In genomic region chr2:6864938-6865345, GRCh38 we compare ENCODE assay signal across 7 cellular contexts. TPM values are rescaled to one million over a fixed set of nuclear protein-coding genes. Genes with fewer than 3 reads are reported as not detected.
A peak's percentile ranks its signal among the peaks of the same experiment; 100 is the strongest.
DNase-seq lines count a peak whose midpoint lies in the region; ATAC-seq, FAIRE-seq and TF ChIP-seq lines count a peak whose summit lies in the region.

No MANE protein-coding gene starts in this region.

- H3K9me3 ChIP-seq in esophagus squamous epithelium: peaks cover 0 to 6% (median 0%) of the 10 kb centered on the region in 3 donors

- TF ChIP-seq POLR2A in esophagus squamous epithelium (IDR thresholded peaks at IDR 0.05): no peak

- FAIRE-seq in GM19239 (lab: Jason Lieb, UNC): no peak

- WGBS in esophagus squamous epithelium, 2 donors: 25% methylated on average over 4 of the region's 36 CpGs; no CpG with 5 or more reads in 1 of the 2 donors

- H3K27ac ChIP-seq in esophagus squamous epithelium: peak overlapping the region; percentile 72 to 89 (median 80)

- peaks cover 6 to 23% (median 8%) of the 10 kb centered on the region in 3 donors for H3K4me1 ChIP-seq in esophagus squamous epithelium

- ATAC-seq in GM18868 (IDR thresholded peaks at IDR 0.05; ENCODE audit: unreplicated experiment) (peak; percentile 24), HG02885 (IDR thresholded peaks at IDR 0.05; ENCODE audit: poor library complexity, unreplicated experiment) (peak; percentile 22)

- DNase-seq in activated CD4-positive, alpha-beta T cell treated with anti-CD3 and anti-CD28 coated beads for 1 hour: peak; percentile 46
- no peak for DNase-seq in esophagus squamous epithelium (lab: John Stamatoyannopoulos, UW)
- peak in 6 of 10 donors; percentile 11 to 80 (median 43) for DNase-seq in posterior cingulate gyrus
- DNase-seq in occipital lobe (lab: John Stamatoyannopoulos, UW): no peak
- no peak for DNase-seq in GM19239 (ENCODE audit: insufficient read length, low spot score)

- TF ChIP-seq CTCF in esophagus squamous epithelium (IDR thresholded peaks at IDR 0.05): no peak

- H3K4me3 ChIP-seq in esophagus squamous epithelium: peak overlapping the region; percentile 66 to 90 (median 81)

- peaks cover 0 to 15% (median 0%) of the 10 kb centered on the region in 3 donors for H3K36me3 ChIP-seq in esophagus squamous epithelium

- H3K27me3 ChIP-seq in esophagus squamous epithelium: no peaks in the 10 kb centered on the region

- intact Hi-C loops in esophagus squamous epithelium (cut with DNase I) (no loop called here), posterior cingulate gyrus (cut with DNase I) (no loop called here)

RNA-seq across cellular contexts. Expression of gene CMPK2, which starts 0.8 kb away (rescaled TPM):
- total RNA-seq in esophagus squamous epithelium (1 to 10 TPM in 3 of 4 donors, under 1 TPM in 1; 0.53 to 4.9 (median 1.7) TPM), occipital lobe (10.9 TPM)

RNA-seq across cellular contexts. Expression of gene RSAD2, which starts 12.6 kb away (rescaled TPM):
- total RNA-seq in esophagus squamous epithelium (1 to 10 TPM in 2 of 4 donors, under 1 TPM in 2; 0.15 to 4.3 (median 0.66) TPM), occipital lobe (6.9 TPM)

RNA-seq across cellular contexts. Expression of gene RNF144A, which starts 52.3 kb away (rescaled TPM):
- total RNA-seq in esophagus squamous epithelium (10 to 100 TPM in 1 of 4 donors, 1 to 10 TPM in 3; 6.2 to 11.6 (median 8.2) TPM), occipital lobe (41.5 TPM)

Comparison
In these comparisons a context has a peak if more than half of its experiments do, and no peak if none do; other contexts are left out.
1. DNase-seq: peak in activated CD4-positive, alpha-beta T cell treated with anti-CD3 and anti-CD28 coated beads for 1 hour (single experiment) and posterior cingulate gyrus (6 of 10); none in esophagus squamous epithelium (single experiment), occipital lobe (single experiment) and GM19239 (single experiment).